In the genomic region with DNA sequence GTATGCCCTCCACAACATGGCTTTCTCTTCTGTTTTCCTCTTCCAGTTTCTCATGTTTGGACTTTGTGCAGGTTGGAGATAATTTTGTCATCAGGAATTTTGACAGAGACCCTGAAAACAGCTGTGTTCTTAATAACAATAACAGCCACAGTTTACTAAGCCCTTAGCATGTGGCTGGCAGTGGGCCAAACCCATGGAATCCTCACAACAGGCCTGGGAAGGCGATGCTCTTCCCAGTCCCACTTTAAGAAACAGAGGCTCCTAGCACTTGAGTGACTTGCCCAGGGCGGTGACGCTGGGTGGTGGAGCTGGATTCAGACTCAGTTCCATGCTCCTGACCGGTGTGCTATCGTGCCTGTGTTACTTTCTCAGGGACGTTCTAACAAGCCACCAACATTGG, we compare ENCODE assay signal across 1 cellular context.
TF ChIP-seq lines count a peak whose summit lies in the region.

No MANE protein-coding gene starts in this region.

TF ChIP-seq in HepG2, 621 proteins besides CTCF, POLR2A, EP300 and RAD21 (continued from another document):
- TF ChIP-seq ZNF335 (CRISPR knock-in tag; IDR thresholded peaks at IDR 0.05) = no peak
- TF ChIP-seq ATF1 (CRISPR knock-in tag; IDR thresholded peaks at IDR 0.05) = no peak
- TF ChIP-seq ZSCAN12 (CRISPR knock-in tag; IDR thresholded peaks at IDR 0.05) = no peak
- TF ChIP-seq PBX3 (CRISPR knock-in tag; IDR thresholded peaks at IDR 0.05; ENCODE audit: borderline replicate concordance) = no peak
TF ChIP-seq in HepG2: peak in this region for 1.
